Comparison of ENCODE assay signal across 16 cellular contexts in the genomic region with DNA sequence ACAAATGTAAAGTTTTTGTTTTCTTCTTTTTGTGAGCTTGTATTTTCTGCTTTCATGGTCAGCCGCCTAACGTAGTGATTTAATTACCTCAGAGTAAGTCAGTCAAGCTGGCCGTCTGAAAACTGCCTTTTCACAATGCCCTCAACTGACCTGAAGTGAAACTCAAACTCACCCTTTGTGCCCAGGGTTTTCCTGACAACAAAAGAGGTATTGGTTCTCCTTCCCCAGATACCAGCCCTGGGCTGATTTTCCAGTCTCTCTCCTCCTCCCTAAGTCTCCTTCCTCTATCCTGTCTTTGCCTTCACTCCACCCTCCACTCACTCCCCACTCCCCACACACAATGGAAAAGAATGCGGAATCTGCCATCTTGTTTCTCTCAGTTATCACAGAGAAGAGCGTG.
A peak's percentile ranks its signal among the peaks of the same experiment; 100 is the strongest.
DNase-seq lines count a peak whose midpoint lies in the region; ATAC-seq and TF ChIP-seq lines count a peak whose summit lies in the region.
"Had no signal": no experiment of that assay in that cellular context is flagged by ENCODE, and none has a peak within 500 bp of the region (broad histone marks: within the 10 kb centered on the region; RNA-seq: fewer than 3 reads in every experiment).

No MANE protein-coding gene starts in this region.

- H3K4me3 ChIP-seq in neural progenitor cell (no peak overlapping the region), Peyer's patch (no peak overlapping the region)

- H3K79me2 ChIP-seq in neural progenitor cell (ENCODE audit: low read depth) = no peaks in the 10 kb centered on the region

- H4K20me1 ChIP-seq in neural progenitor cell (ENCODE audit: low read depth) = no peaks in the 10 kb centered on the region

- H3K27me3 ChIP-seq in neural progenitor cell = no peaks in the 10 kb centered on the region
- H3K27me3 ChIP-seq in Peyer's patch = no peaks in the 10 kb centered on the region
- H3K27me3 ChIP-seq: BE2C had no signal

- H3F3A ChIP-seq in neural progenitor cell (ENCODE audit: low read depth) = peaks cover 11% of the 10 kb centered on the region

- H3K4me3 Mint-ChIP-seq in WTC11 = no peak overlapping the region
- H3K4me3 Mint-ChIP-seq in neural progenitor cell = no peak overlapping the region
- H3K4me3 Mint-ChIP-seq: CD4-positive, CD25-positive, alpha-beta regulatory T cell; CD8-positive, alpha-beta memory T cell; H9 had no signal

- no peaks in the 10 kb centered on the region for H3K9me3 ChIP-seq in neural progenitor cell (ENCODE audit: low read depth)
- H3K9me3 ChIP-seq in Peyer's patch = no peaks in the 10 kb centered on the region
- H3K9me3 ChIP-seq: BE2C had no signal

- no peaks in the 10 kb centered on the region for H3K36me3 Mint-ChIP-seq in WTC11
- no peaks in the 10 kb centered on the region for H3K36me3 Mint-ChIP-seq in neural progenitor cell
- H3K36me3 Mint-ChIP-seq: CD4-positive, CD25-positive, alpha-beta regulatory T cell; CD8-positive, alpha-beta memory T cell had no signal

- no peak overlapping the region for H3K27ac Mint-ChIP-seq in WTC11
- H3K27ac Mint-ChIP-seq in neural progenitor cell = no peak overlapping the region
- H3K27ac Mint-ChIP-seq: CD4-positive, CD25-positive, alpha-beta regulatory T cell; CD8-positive, alpha-beta memory T cell; H9 had no signal

- H3K4me2 ChIP-seq in neural progenitor cell = peak overlapping the region; percentile 55

- TF ChIP-seq CTCF in WTC11 (IDR thresholded peaks at IDR 0.05) (no peak), neural progenitor cell (IDR thresholded peaks at IDR 0.05) (no peak), Peyer's patch (IDR thresholded peaks at IDR 0.05) (no peak)

- no peaks in the 10 kb centered on the region for H3K9me3 Mint-ChIP-seq in WTC11
- no peaks in the 10 kb centered on the region for H3K9me3 Mint-ChIP-seq in neural progenitor cell
- H3K9me3 Mint-ChIP-seq: CD8-positive, alpha-beta memory T cell; H9 had no signal

- H3K4me1 ChIP-seq in neural progenitor cell = peaks cover 16% of the 10 kb centered on the region
- no peaks in the 10 kb centered on the region for H3K4me1 ChIP-seq in Peyer's patch
- H3K4me1 ChIP-seq: BE2C had no signal

- TF ChIP-seq POLR2A in Peyer's patch (IDR thresholded peaks at IDR 0.05) = no peak

- no peak overlapping the region for H3K9ac ChIP-seq in neural progenitor cell

- no peak for DNase-seq in WTC11 (ENCODE audit: low spot score)
- DNase-seq in left kidney (ENCODE audit: low read depth, low spot score) = peak; percentile 25
- DNase-seq in neural progenitor cell (ENCODE audit: low spot score) = peak; percentile 62
- no peak for DNase-seq in OCI-M1 (lab: John Stamatoyannopoulos, UW)
- DNase-seq in Peyer's patch = no peak
- no peak for DNase-seq in NCI-H748 (lab: John Stamatoyannopoulos, UW; ENCODE audit: unreplicated experiment)
- no peak for DNase-seq in T1000 (lab: John Stamatoyannopoulos, UW)
- DNase-seq: ACHN; BE2C; C1 segment of cervical spinal cord; CD4-positive, CD25-positive, alpha-beta regulatory T cell; CD8-positive, alpha-beta memory T cell; COR-L47; DMS 273 treated with DMSO at 0.1 percent for 48 hours; GOT3; H9 had no signal

- peak overlapping the region; percentile 45 for H3K27ac ChIP-seq in neural progenitor cell
- H3K27ac ChIP-seq in Peyer's patch = no peak overlapping the region

- H3K36me3 ChIP-seq in neural progenitor cell (no peaks in the 10 kb centered on the region), Peyer's patch (no peaks in the 10 kb centered on the region)
- H3K36me3 ChIP-seq: BE2C had no signal

- H3K27me3 Mint-ChIP-seq in WTC11 (ENCODE audit: low read depth) (no peaks in the 10 kb centered on the region; the same call in 1 of the 2 replicates), neural progenitor cell (ENCODE audit: insufficient read depth, low read depth) (peaks cover 3% of the 10 kb centered on the region)

- CTCF ChIA-PET in WTC11 (lab: Charles Lee) = no interaction called here

- peak overlapping the region; percentile 15 for H2AFZ ChIP-seq in neural progenitor cell (replicated peaks)

- 0 out of 2 replicates have a peak, but pooled peaks have one; percentile 24 for ATAC-seq in WTC11

- H3K4me1 Mint-ChIP-seq in WTC11 (peaks cover 10% of the 10 kb centered on the region), neural progenitor cell (peaks cover 13% of the 10 kb centered on the region)
- H3K4me1 Mint-ChIP-seq: CD4-positive, CD25-positive, alpha-beta regulatory T cell; CD8-positive, alpha-beta memory T cell had no signal

- POLR2A ChIA-PET in WTC11 (lab: Charles Lee) = no interaction called here

TF ChIP-seq in WTC11, 78 proteins besides CTCF, POLR2A, EP300 and RAD21 (continues in another document):
- TF ChIP-seq MYBL2 (CRISPR knock-in tag; IDR thresholded peaks at IDR 0.05) (no peak), GRHL2 (CRISPR knock-in tag; IDR thresholded peaks at IDR 0.05; ENCODE audit: insufficient replicate concordance, severe bottlenecking) (no peak), ZNF416 (CRISPR knock-in tag; IDR thresholded peaks at IDR 0.05) (no peak), FOXP1 (CRISPR knock-in tag; IDR thresholded peaks at IDR 0.05; ENCODE audit: borderline replicate concordance) (no peak), TP53 (CRISPR knock-in tag; IDR thresholded peaks at IDR 0.05) (no peak), GTF2I (CRISPR knock-in tag; conservative IDR thresholded peaks at IDR 0.05) (no peak), SP1 (CRISPR knock-in tag; conservative IDR thresholded peaks at IDR 0.05) (no peak)
- TF ChIP-seq, protein P1, sequence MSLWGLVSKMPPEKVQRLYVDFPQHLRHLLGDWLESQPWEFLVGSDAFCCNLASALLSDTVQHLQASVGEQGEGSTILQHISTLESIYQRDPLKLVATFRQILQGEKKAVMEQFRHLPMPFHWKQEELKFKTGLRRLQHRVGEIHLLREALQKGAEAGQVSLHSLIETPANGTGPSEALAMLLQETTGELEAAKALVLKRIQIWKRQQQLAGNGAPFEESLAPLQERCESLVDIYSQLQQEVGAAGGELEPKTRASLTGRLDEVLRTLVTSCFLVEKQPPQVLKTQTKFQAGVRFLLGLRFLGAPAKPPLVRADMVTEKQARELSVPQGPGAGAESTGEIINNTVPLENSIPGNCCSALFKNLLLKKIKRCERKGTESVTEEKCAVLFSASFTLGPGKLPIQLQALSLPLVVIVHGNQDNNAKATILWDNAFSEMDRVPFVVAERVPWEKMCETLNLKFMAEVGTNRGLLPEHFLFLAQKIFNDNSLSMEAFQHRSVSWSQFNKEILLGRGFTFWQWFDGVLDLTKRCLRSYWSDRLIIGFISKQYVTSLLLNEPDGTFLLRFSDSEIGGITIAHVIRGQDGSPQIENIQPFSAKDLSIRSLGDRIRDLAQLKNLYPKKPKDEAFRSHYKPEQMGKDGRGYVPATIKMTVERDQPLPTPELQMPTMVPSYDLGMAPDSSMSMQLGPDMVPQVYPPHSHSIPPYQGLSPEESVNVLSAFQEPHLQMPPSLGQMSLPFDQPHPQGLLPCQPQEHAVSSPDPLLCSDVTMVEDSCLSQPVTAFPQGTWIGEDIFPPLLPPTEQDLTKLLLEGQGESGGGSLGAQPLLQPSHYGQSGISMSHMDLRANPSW (CRISPR knock-in tag; conservative IDR thresholded peaks at IDR 0.05; ENCODE audit: low read depth) = no peak
- TF ChIP-seq, protein P2, sequence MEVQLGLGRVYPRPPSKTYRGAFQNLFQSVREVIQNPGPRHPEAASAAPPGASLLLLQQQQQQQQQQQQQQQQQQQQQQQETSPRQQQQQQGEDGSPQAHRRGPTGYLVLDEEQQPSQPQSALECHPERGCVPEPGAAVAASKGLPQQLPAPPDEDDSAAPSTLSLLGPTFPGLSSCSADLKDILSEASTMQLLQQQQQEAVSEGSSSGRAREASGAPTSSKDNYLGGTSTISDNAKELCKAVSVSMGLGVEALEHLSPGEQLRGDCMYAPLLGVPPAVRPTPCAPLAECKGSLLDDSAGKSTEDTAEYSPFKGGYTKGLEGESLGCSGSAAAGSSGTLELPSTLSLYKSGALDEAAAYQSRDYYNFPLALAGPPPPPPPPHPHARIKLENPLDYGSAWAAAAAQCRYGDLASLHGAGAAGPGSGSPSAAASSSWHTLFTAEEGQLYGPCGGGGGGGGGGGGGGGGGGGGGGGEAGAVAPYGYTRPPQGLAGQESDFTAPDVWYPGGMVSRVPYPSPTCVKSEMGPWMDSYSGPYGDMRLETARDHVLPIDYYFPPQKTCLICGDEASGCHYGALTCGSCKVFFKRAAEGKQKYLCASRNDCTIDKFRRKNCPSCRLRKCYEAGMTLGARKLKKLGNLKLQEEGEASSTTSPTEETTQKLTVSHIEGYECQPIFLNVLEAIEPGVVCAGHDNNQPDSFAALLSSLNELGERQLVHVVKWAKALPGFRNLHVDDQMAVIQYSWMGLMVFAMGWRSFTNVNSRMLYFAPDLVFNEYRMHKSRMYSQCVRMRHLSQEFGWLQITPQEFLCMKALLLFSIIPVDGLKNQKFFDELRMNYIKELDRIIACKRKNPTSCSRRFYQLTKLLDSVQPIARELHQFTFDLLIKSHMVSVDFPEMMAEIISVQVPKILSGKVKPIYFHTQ (CRISPR knock-in tag; IDR thresholded peaks at IDR 0.05) = no peak
- TF ChIP-seq, protein P3, sequence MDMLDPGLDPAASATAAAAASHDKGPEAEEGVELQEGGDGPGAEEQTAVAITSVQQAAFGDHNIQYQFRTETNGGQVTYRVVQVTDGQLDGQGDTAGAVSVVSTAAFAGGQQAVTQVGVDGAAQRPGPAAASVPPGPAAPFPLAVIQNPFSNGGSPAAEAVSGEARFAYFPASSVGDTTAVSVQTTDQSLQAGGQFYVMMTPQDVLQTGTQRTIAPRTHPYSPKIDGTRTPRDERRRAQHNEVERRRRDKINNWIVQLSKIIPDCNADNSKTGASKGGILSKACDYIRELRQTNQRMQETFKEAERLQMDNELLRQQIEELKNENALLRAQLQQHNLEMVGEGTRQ (CRISPR knock-in tag; IDR thresholded peaks at IDR 0.05) = no peak
- TF ChIP-seq, protein P4, sequence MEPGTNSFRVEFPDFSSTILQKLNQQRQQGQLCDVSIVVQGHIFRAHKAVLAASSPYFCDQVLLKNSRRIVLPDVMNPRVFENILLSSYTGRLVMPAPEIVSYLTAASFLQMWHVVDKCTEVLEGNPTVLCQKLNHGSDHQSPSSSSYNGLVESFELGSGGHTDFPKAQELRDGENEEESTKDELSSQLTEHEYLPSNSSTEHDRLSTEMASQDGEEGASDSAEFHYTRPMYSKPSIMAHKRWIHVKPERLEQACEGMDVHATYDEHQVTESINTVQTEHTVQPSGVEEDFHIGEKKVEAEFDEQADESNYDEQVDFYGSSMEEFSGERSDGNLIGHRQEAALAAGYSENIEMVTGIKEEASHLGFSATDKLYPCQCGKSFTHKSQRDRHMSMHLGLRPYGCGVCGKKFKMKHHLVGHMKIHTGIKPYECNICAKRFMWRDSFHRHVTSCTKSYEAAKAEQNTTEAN (CRISPR knock-in tag; IDR thresholded peaks at IDR 0.05) = no peak

Comparison
In these comparisons a context has a peak if more than half of its experiments do, and no peak if none do; other contexts are left out.
1. DNase-seq: peak in left kidney (single experiment) and neural progenitor cell (single experiment); none in WTC11 (single experiment), OCI-M1 (single experiment), Peyer's patch (0 of 3), NCI-H748 (single experiment) and T1000 (single experiment).